ENCODE assay signal across 9 cellular contexts in the genomic region with DNA sequence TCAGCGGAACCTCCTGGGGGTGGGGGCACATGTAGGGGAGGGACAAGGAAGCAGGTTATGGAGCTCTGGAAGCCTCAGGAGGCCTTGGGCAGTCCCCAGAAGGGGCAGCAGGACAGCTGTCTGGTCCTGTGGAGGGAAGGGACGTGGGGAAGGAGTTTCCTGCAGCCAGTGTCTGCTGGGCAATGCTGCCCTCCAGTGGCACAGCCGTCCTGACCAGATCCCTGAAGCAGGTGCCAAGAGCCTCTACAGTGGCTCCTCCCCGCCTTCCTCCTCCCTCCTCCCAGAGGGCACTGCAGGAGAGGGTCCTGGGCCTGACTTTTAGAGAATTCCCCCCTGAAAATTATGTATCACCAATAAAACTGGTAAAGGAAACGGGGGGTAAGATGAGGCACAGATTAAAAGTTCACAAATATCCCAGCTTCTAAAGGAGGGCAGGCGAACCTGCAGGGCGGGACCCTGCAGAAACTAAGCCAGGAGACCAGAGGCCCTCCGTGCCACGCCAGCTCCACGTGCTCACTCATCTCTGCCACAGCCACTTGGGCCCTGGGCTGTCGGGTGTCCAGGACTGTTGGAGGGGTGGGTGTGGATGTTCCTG.
DNase-seq lines count a peak whose midpoint lies in the region; ATAC-seq and TF ChIP-seq lines count a peak whose summit lies in the region.
"Had no signal": no experiment of that assay in that cellular context is flagged by ENCODE, and none has a peak within 500 bp of the region (broad histone marks: within the 10 kb centered on the region; RNA-seq: fewer than 3 reads in every experiment).

No MANE protein-coding gene starts in this region.

- H3K27me3 Mint-ChIP-seq in GM23338 (ENCODE audit: insufficient read depth, low read depth, poor library complexity), result peaks cover 11% of the 10 kb centered on the region
- H3K27me3 Mint-ChIP-seq: naive B cell had no signal

- H3K4me3 ChIP-seq in BLaER1 (no peak overlapping the region), GM23338 (no peak overlapping the region), Panc1 (ENCODE audit: low read depth in 2 of 2, low read length in 2 of 2) (no peak overlapping the region)

- no peaks in the 10 kb centered on the region for H3K9me2 ChIP-seq in GM23338 (ENCODE audit: insufficient read depth)

- H3K36me3 ChIP-seq in BLaER1, result peaks cover 90% of the 10 kb centered on the region
- H3K36me3 ChIP-seq in GM23338 (ENCODE audit: insufficient read depth), result no peaks in the 10 kb centered on the region
- H3K36me3 ChIP-seq in Panc1 (ENCODE audit: control insufficient read depth, insufficient read depth, low read length), result no peaks in the 10 kb centered on the region

- no peaks in the 10 kb centered on the region for H3K4me1 Mint-ChIP-seq in GM23338
- H3K4me1 Mint-ChIP-seq: naive B cell had no signal

- no peaks in the 10 kb centered on the region for H3F3A ChIP-seq in GM23338 (replicated peaks; ENCODE audit: low read depth)

- no peak overlapping the region for H2AFZ ChIP-seq in GM23338

- intact Hi-C loops in Panc1 (cut with micrococcal nuclease; ENCODE audit: unreplicated experiment) (loop anchor here (10.0 kb wide), 1 partner anchor 72 kb away; no protein-coding TSS in a partner anchor), posterior vena cava (cut with DNase I) (no loop called here)

- H4K20me1 ChIP-seq in BLaER1, result peaks cover 19% of the 10 kb centered on the region
- 0 out of 2 replicates have a peak, but pooled peaks cover 4% of the 10 kb centered on the region for H4K20me1 ChIP-seq in GM23338 (replicated peaks; ENCODE audit: insufficient read depth)

- no peak overlapping the region for H3K4me3 Mint-ChIP-seq in GM23338
- H3K4me3 Mint-ChIP-seq: naive B cell had no signal

- H3K27ac Mint-ChIP-seq in GM23338, result no peak overlapping the region
- H3K27ac Mint-ChIP-seq: naive B cell had no signal

- H3K79me2 ChIP-seq in GM23338 (replicated peaks; ENCODE audit: insufficient read depth), result no peaks in the 10 kb centered on the region

- in situ Hi-C loops in Panc1 (cut with HindIII; ENCODE audit: low pct_unique_long_range_greater_than_20kb, low sequenced_read_pairs), result no loop called here

- H3K4me1 ChIP-seq in BLaER1 (peaks cover 52% of the 10 kb centered on the region), GM23338 (ENCODE audit: insufficient read depth) (no peaks in the 10 kb centered on the region), Panc1 (ENCODE audit: control insufficient read depth, insufficient read depth, low read length) (no peaks in the 10 kb centered on the region)

- H3K9me3 ChIP-seq in BLaER1, result no peaks in the 10 kb centered on the region
- no peaks in the 10 kb centered on the region for H3K9me3 ChIP-seq in Panc1 (ENCODE audit: control insufficient read depth, insufficient read depth, low read depth, low read length)

- no peak overlapping the region for H3K4me2 ChIP-seq in BLaER1
- H3K4me2 ChIP-seq in GM23338, result no peak overlapping the region

- peak; percentile 42 to 72 for TF ChIP-seq CTCF in GM23338 (conservative IDR thresholded peaks at IDR 0.05; ENCODE audit: low read depth in 2 of 2)
- TF ChIP-seq CTCF in Panc1 (IDR thresholded peaks at IDR 0.05), result peak; percentile 84

- H3K27me3 ChIP-seq in BLaER1 (no peaks in the 10 kb centered on the region), GM23338 (ENCODE audit: insufficient read depth) (no peaks in the 10 kb centered on the region), Panc1 (ENCODE audit: control insufficient read depth, insufficient read depth, low read length) (no peaks in the 10 kb centered on the region)

- POLR2A ChIA-PET in Panc1 (lab: Charles Lee), result interaction anchor here (0.6 kb wide), 1 partner anchor 495 kb away, joined by 3 read pairs; no protein-coding TSS in a partner anchor

- ATAC-seq in GM23338 (peak; percentile 79), Panc1 (peak; percentile 92), esophagus mucosa (peak; percentile 54), GM21529 (IDR thresholded peaks at IDR 0.05; ENCODE audit: unreplicated experiment) (no peak)

- DNase-seq in GM23338 (ENCODE audit: low spot score) (peak; percentile 52), Panc1 (ENCODE audit: low read depth, low spot score) (peak; percentile 2), non-pigmented ciliary epithelial cell (ENCODE audit: low read depth) (peak; percentile 22), posterior vena cava (ENCODE audit: low spot score) (no peak)
- no peak for DNase-seq in activated naive CD4-positive, alpha-beta T cell treated with Interleukin-2 at 50 U/mL for 16 hours
- DNase-seq: naive B cell had no signal

- H3K9me3 Mint-ChIP-seq in GM23338, result no peaks in the 10 kb centered on the region
- H3K9me3 Mint-ChIP-seq: naive B cell had no signal

- CTCF ChIA-PET in Panc1 (lab: Charles Lee), result interaction anchor here (0.6 kb wide), 1 partner anchor 51 kb away, joined by 5 read pairs; no protein-coding TSS in a partner anchor

- no TSS peak for BruUV-seq in Panc1 (replicated peaks; lab: Mats Ljungman, UMichigan)

- no peak overlapping the region; the same call in 1 of the 2 replicates for H3K9ac ChIP-seq in BLaER1

- 0 out of 2 replicates have a peak overlapping the region, but pooled peaks have one; percentile 22 for H3K27ac ChIP-seq in BLaER1
- no peak overlapping the region for H3K27ac ChIP-seq in GM23338 (ENCODE audit: low read depth)
- H3K27ac ChIP-seq in Panc1 (ENCODE audit: low read length), result no peak overlapping the region

- H3K36me3 Mint-ChIP-seq in GM23338 (ENCODE audit: low read depth), result peaks cover 18% of the 10 kb centered on the region

TF ChIP-seq in GM23338, 12 proteins besides CTCF, POLR2A, EP300 and RAD21 (continues in another document):
- no peak for TF ChIP-seq EZH2 (IDR thresholded peaks at IDR 0.05; ENCODE audit: low read depth, unreplicated experiment)
- no peak for TF ChIP-seq ZNF114 (CRISPR knock-in tag; IDR thresholded peaks at IDR 0.05)
- TF ChIP-seq ZNF331 (CRISPR knock-in tag; IDR thresholded peaks at IDR 0.05; ENCODE audit: low read depth), result no peak
- no peak for TF ChIP-seq JUNB (IDR thresholded peaks at IDR 0.05; ENCODE audit: unreplicated experiment)
- no peak for TF ChIP-seq STAT1 (IDR thresholded peaks at IDR 0.05; ENCODE audit: unreplicated experiment)
- no peak for TF ChIP-seq ZNF462 (CRISPR knock-in tag; IDR thresholded peaks at IDR 0.05)

Comparison
In these comparisons a context has a peak if more than half of its experiments do, and no peak if none do; other contexts are left out.
1. DNase-seq: peak in GM23338 (single experiment), Panc1 (single experiment) and non-pigmented ciliary epithelial cell (single experiment); none in posterior vena cava (single experiment) and activated naive CD4-positive, alpha-beta T cell treated with Interleukin-2 at 50 U/mL for 16 hours (single experiment).